21 cellular contexts compared by ENCODE assay signal in genomic region chr4:734951-735350, GRCh38. TPM values are rescaled to one million over a fixed set of nuclear protein-coding genes. Genes with fewer than 3 reads are reported as not detected.
DNase-seq lines count a peak whose midpoint lies in the region; ATAC-seq, FAIRE-seq and TF ChIP-seq lines count a peak whose summit lies in the region.
"Had no signal": no experiment of that assay in that cellular context is flagged by ENCODE, and none has a peak within 500 bp of the region (broad histone marks: within the 10 kb centered on the region; RNA-seq: fewer than 3 reads in every experiment).

No MANE protein-coding gene starts in this region.

- peak overlapping the region; percentile 3 for H2AK9ac ChIP-seq in IMR-90 (replicated peaks; ENCODE audit: low read depth, low read length, poor library complexity)

- in situ Hi-C loops in IMR-90 (cut with MboI; ENCODE audit: low sequenced_read_pairs): no loop called here

- H4K91ac ChIP-seq in IMR-90 (ENCODE audit: insufficient read depth, low read depth, low read length) (no peak overlapping the region), H1 (replicated peaks; ENCODE audit: insufficient read length, low read length) (no peak overlapping the region)

- H3K14ac ChIP-seq in IMR-90 (replicated peaks; ENCODE audit: low read depth, low read length): no peak overlapping the region
- no peak overlapping the region for H3K14ac ChIP-seq in H1 (ENCODE audit: insufficient read length)

- no peak for TF ChIP-seq POLR2A in IMR-90 (IDR thresholded peaks at IDR 0.05; ENCODE audit: low read depth, low read length)
- no peak for TF ChIP-seq POLR2A in H1 (IDR thresholded peaks at IDR 0.05; ENCODE audit: control extremely low read depth in 1 of 2, low read depth in 2 of 2, low read length in 2 of 2)

- intact Hi-C loops in Right ventricle myocardium superior (cut with DNase I): no loop called here
- intact Hi-C loops in left ventricle myocardium superior (cut with micrococcal nuclease): no loop called here
- intact Hi-C loops in IMR-90 (cut with micrococcal nuclease): no loop called here

- ATAC-seq in Right ventricle myocardium superior (ENCODE audit: poor library complexity) (no peak), left ventricle myocardium superior (no peak), IMR-90 (ENCODE audit: low read depth) (no peak), foreskin keratinocyte (no peak)
- ATAC-seq: A549; CD8-positive, alpha-beta T cell had no signal

- peak; percentile 30 for DNase-seq in Right ventricle myocardium superior
- no peak for DNase-seq in left ventricle myocardium superior
- no peak for DNase-seq in IMR-90
- no peak for DNase-seq in H1 (ENCODE audit: low read depth in 1 of 2, low spot score in 2 of 2)
- no peak for DNase-seq in foreskin keratinocyte
- DNase-seq in GOT3 (lab: John Stamatoyannopoulos, UW): no peak
- DNase-seq: AML-193; Caco-2; Calu3; CD4-positive, alpha-beta T cell; CD8-positive, alpha-beta T cell; DMS79 treated with DMSO at 0.1 percent for 48 hours; GF-D8 had no signal

- BruUV-seq in IMR-90 (replicated peaks; lab: Mats Ljungman, UMichigan): no TSS peak

- H4K8ac ChIP-seq in IMR-90 (ENCODE audit: low read depth in 2 of 2, low read length in 2 of 2) (no peak overlapping the region), H1 (ENCODE audit: extremely low read depth, insufficient read depth, low read length) (peak overlapping the region; percentile 25; the same call in 1 of the 2 replicates)

- H3K9ac ChIP-seq in IMR-90 (ENCODE audit: low read depth, low read length) (no peak overlapping the region), H1 (replicated peaks in 1 of 4; ENCODE audit: extremely low read depth in 1 of 4, low read depth in 3 of 4, low read length in 3 of 4) (no peak overlapping the region)
- H3K9ac ChIP-seq: BLaER1 treated with 17β-estradiol and CSF1 and Interleukin-3, amounts not matched to agents 10 nM and 100 nM had no signal

- H2AFZ ChIP-seq in IMR-90 (replicated peaks; ENCODE audit: low read length, poor library complexity) (no peak overlapping the region), H1 (ENCODE audit: low read length) (no peak overlapping the region)

- no peak for TF ChIP-seq EP300 in H1 (IDR thresholded peaks at IDR 0.05; ENCODE audit: borderline replicate concordance in 1 of 2, low read depth in 2 of 2, low read length in 2 of 2)

- TF ChIP-seq RAD21 in IMR-90 (IDR thresholded peaks at IDR 0.05; ENCODE audit: low read length): no peak
- no peak for TF ChIP-seq RAD21 in H1 (IDR thresholded peaks at IDR 0.05 in 1 of 2, conservative IDR thresholded peaks at IDR 0.05 in 1 of 2; ENCODE audit: low read depth in 2 of 2, low read length in 2 of 2)

- no peak overlapping the region for H3K4ac ChIP-seq in IMR-90 (ENCODE audit: low read depth, low read length)
- H3K4ac ChIP-seq in H1 (replicated peaks; ENCODE audit: insufficient read length, low read depth, low read length): no peak overlapping the region

- H3K9me1 ChIP-seq in IMR-90 (ENCODE audit: insufficient read depth, low read length): peaks cover 3% of the 10 kb centered on the region; the same call in 1 of the 2 replicates

- H3K18ac ChIP-seq in IMR-90 (ENCODE audit: low read depth, low read length): no peak overlapping the region
- no peak overlapping the region for H3K18ac ChIP-seq in H1 (ENCODE audit: extremely low read depth, low read length)

- H3K4me1 ChIP-seq in IMR-90 (ENCODE audit: control insufficient read depth, insufficient read depth, low read length): no peaks in the 10 kb centered on the region; the same call in 1 of the 2 replicates
- H3K4me1 ChIP-seq in H1 (replicated peaks in 1 of 4; ENCODE audit: control insufficient read depth in 3 of 4, insufficient read depth in 4 of 4, low read length in 3 of 4): no peaks in the 10 kb centered on the region
- H3K4me1 ChIP-seq in foreskin keratinocyte: no peaks in the 10 kb centered on the region
- H3K4me1 ChIP-seq: A549, Caco-2 had no signal

- POLR2A ChIA-PET in IMR-90 (lab: Charles Lee; ENCODE audit: unreplicated experiment): no interaction called here
- POLR2A ChIA-PET in H1 (lab: Charles Lee; ENCODE audit: partially characterized antibody): no interaction called here

- H3K36me3 ChIP-seq in IMR-90 (ENCODE audit: control insufficient read depth, insufficient read depth, low read length) (peaks cover 68% of the 10 kb centered on the region), H1 (ENCODE audit: control insufficient read depth in 2 of 4, insufficient read depth in 4 of 4, low read length in 3 of 4) (peaks cover 23 to 65% (median 40%) of the 10 kb centered on the region in 4 experiments)

- H2BK12ac ChIP-seq in H1 (ENCODE audit: low read depth, low read length): no peak overlapping the region

- H2BK5ac ChIP-seq in IMR-90 (ENCODE audit: low read depth, low read length, poor library complexity, severe bottlenecking) (no peak overlapping the region), H1 (ENCODE audit: low read depth, low read length) (no peak overlapping the region)

- no peak overlapping the region for H3K56ac ChIP-seq in IMR-90 (ENCODE audit: extremely low read depth, insufficient read depth, low read length)
- H3K56ac ChIP-seq in H1 (replicated peaks; ENCODE audit: insufficient read length, low read depth, low read length): no peak overlapping the region

- dilution Hi-C loops in IMR-90 (cut with HindIII; ENCODE audit: low sequenced_read_pairs, unreplicated experiment): no loop called here

- H3K27me3 ChIP-seq in IMR-90 (ENCODE audit: control insufficient read depth, insufficient read depth, low read length) (no peaks in the 10 kb centered on the region), H1 (replicated peaks in 1 of 4; ENCODE audit: control insufficient read depth in 3 of 4, extremely low read depth in 1 of 4, insufficient read depth in 3 of 4, low read length in 3 of 4) (no peaks in the 10 kb centered on the region), foreskin keratinocyte (no peaks in the 10 kb centered on the region)
- H3K27me3 ChIP-seq: BLaER1 treated with 17β-estradiol and CSF1 and Interleukin-3, amounts not matched to agents 10 nM and 100 nM had no signal

- TF ChIP-seq CTCF in IMR-90 (conservative IDR thresholded peaks at IDR 0.05; ENCODE audit: low read depth, low read length) (no peak), H1 (IDR thresholded peaks at IDR 0.05; ENCODE audit: control extremely low read depth in 1 of 3, insufficient read depth in 1 of 3, low read depth in 1 of 3, low read length in 3 of 3) (no peak), foreskin keratinocyte (conservative IDR thresholded peaks at IDR 0.05) (no peak)

- no peak overlapping the region for H3K4me3 ChIP-seq in IMR-90 (ENCODE audit: insufficient read depth, low read depth, low read length)
- no peak overlapping the region for H3K4me3 ChIP-seq in H1 (ENCODE audit: extremely low read depth in 1 of 4, insufficient read depth in 2 of 4, low read depth in 3 of 4, low read length in 4 of 4)
- H3K4me3 ChIP-seq: A549; BLaER1 treated with 17β-estradiol and CSF1 and Interleukin-3, amounts not matched to agents 10 nM and 100 nM had no signal

- H4K5ac ChIP-seq in IMR-90 (ENCODE audit: low read depth, low read length) (no peak overlapping the region), H1 (ENCODE audit: insufficient read length, low read depth, low read length) (no peak overlapping the region)

- no peaks in the 10 kb centered on the region for H3K9me3 ChIP-seq in IMR-90 (ENCODE audit: control insufficient read depth, insufficient read depth, low read length)
- H3K9me3 ChIP-seq in H1 (ENCODE audit: insufficient read depth in 2 of 2, low read depth in 1 of 2, low read length in 1 of 2): peaks cover 0 to 5% of the 10 kb centered on the region in 2 experiments; a peak in 1 of 4 replicates
- H3K9me3 ChIP-seq: A549, Caco-2 had no signal

- H2BK120ac ChIP-seq in IMR-90 (ENCODE audit: low read depth, low read length) (no peak overlapping the region), H1 (replicated peaks; ENCODE audit: low read depth, low read length) (no peak overlapping the region)

- H3K79me2 ChIP-seq in H1 (ENCODE audit: control insufficient read depth in 1 of 2, insufficient read depth in 2 of 2, low read length in 2 of 2): no peaks in the 10 kb centered on the region

- CTCF ChIA-PET in IMR-90 (lab: Yijun Ruan, JAX): no interaction called here
- CTCF ChIA-PET in H1 (lab: Charles Lee; ENCODE audit: partially characterized antibody): interaction anchor here (2.5 kb wide), 1 partner anchor 7 kb away, joined by 13 read pairs; no protein-coding TSS in a partner anchor

- H3K23ac ChIP-seq in IMR-90 (ENCODE audit: low read depth, low read length): no peak overlapping the region
- H3K23ac ChIP-seq in H1 (ENCODE audit: insufficient read length): no peak overlapping the region

- H2BK15ac ChIP-seq in IMR-90 (ENCODE audit: low read depth, low read length): no peak overlapping the region
- no peak overlapping the region for H2BK15ac ChIP-seq in H1 (ENCODE audit: low read length)

- H4K20me1 ChIP-seq in IMR-90 (ENCODE audit: insufficient read depth, low read length): peaks cover 16% of the 10 kb centered on the region; the same call in 1 of the 2 replicates
- H4K20me1 ChIP-seq in H1 (replicated peaks in 1 of 2; ENCODE audit: control insufficient read depth in 1 of 2, insufficient read depth in 2 of 2, low read length in 2 of 2): peaks cover 10 to 14% of the 10 kb centered on the region in 2 experiments

- no peak overlapping the region for H3K4me2 ChIP-seq in IMR-90 (ENCODE audit: low read depth, low read length)
- H3K4me2 ChIP-seq in H1 (ENCODE audit: insufficient read depth in 1 of 2, low read depth in 2 of 2, low read length in 2 of 2): no peak overlapping the region
- H3K4me2 ChIP-seq: A549; BLaER1 treated with 17β-estradiol and CSF1 and Interleukin-3, amounts not matched to agents 10 nM and 100 nM had no signal

- H2BK20ac ChIP-seq in IMR-90 (ENCODE audit: low read depth, low read length) (no peak overlapping the region), H1 (ENCODE audit: low read length) (no peak overlapping the region)

- 100% methylated on average over 2 of the region's 9 CpGs; no CpG with 5 or more reads in 1 of the 2 experiments for WGBS in IMR-90 (ENCODE audit: extremely low coverage in 2 of 2, insufficient read length in 1 of 2), 2 experiments
- 94% methylated on average over 9 of the region's 9 CpGs; no CpG with 5 or more reads in 1 of the 2 experiments for WGBS in H1 (ENCODE audit: extremely low coverage in 1 of 2, insufficient coverage in 1 of 2, insufficient read length in 1 of 2, insufficient replicate concordance in 2 of 2, low coverage in 1 of 2, low lambda C conversion rate in 2 of 2, missing lambda C conversion rate in 1 of 2), 2 experiments

- no peak overlapping the region for H3K27ac ChIP-seq in IMR-90 (ENCODE audit: insufficient read depth, low read length)
- no peak overlapping the region for H3K27ac ChIP-seq in H1 (ENCODE audit: low read depth, low read length)
- no peak overlapping the region for H3K27ac ChIP-seq in foreskin keratinocyte
- H3K27ac ChIP-seq: 22Rv1; A549; BLaER1 treated with 17β-estradiol and CSF1 and Interleukin-3, amounts not matched to agents 10 nM and 100 nM; C4-2B had no signal

- H2AK5ac ChIP-seq in IMR-90 (ENCODE audit: low read depth, low read length) (no peak overlapping the region), H1 (ENCODE audit: low read depth, low read length) (no peak overlapping the region)

- H3K23me2 ChIP-seq in H1 (ENCODE audit: low read depth, low read length): no peaks in the 10 kb centered on the region

- H3K79me1 ChIP-seq in IMR-90 (ENCODE audit: low read depth in 1 of 2, low read length in 2 of 2) (peaks cover 17 to 26% of the 10 kb centered on the region in 2 experiments), H1 (ENCODE audit: low read depth, low read length) (peaks cover 2% of the 10 kb centered on the region; the same call in 1 of the 2 replicates)

- no peak for FAIRE-seq in H1 (lab: Jason Lieb, UNC)
- FAIRE-seq: A549, D721Med, G401.6, GM12891, GM18507 had no signal

RNA-seq across cellular contexts. Expression of gene PCGF3, which starts 29.3 kb away (rescaled TPM):
- total RNA-seq in Right ventricle myocardium superior (20.8 TPM), left ventricle myocardium superior (20.9 TPM), IMR-90 (2012; rRNA removed) (40.0 and 45.0 TPM in 2 replicates), foreskin keratinocyte (38.7 and 42.4 TPM in 2 replicates)
- polyA plus RNA-seq in IMR-90 (2012; rRNA removed) (55.3 and 59.4 TPM in 2 replicates), H1 (2011; rRNA removed) (52.7 and 67.4 TPM in 2 replicates), foreskin keratinocyte (29.1 and 32.7 TPM in 2 replicates)
- polyA plus RNA-seq in IMR-90 (2012; cell fraction: cytosol; rRNA removed): 33.1 and 59.8 TPM in 2 replicates
- 190 and 236 TPM in 2 replicates for polyA plus RNA-seq in IMR-90 (2012; cell fraction: nucleus; rRNA removed; ENCODE audit: low replicate concordance)
- total RNA-seq in H1 (2021; fragmentation: NEBNext Ultra II Directional; extraction: Animal tissue kit (Norgen Biotek cat#: 25700)): 49.7 and 52.9 TPM in 2 replicates
- 59.3 TPM for polyA plus RNA-seq in H1 (2011; cell fraction: cytosol; rRNA removed)
- 236 TPM for polyA plus RNA-seq in H1 (2011; cell fraction: nucleus; rRNA removed)
- polyA plus RNA-seq in H1 (2012, experiment 1 of 2): 39.7 to 58.4 TPM (median 51.5 TPM) in 4 replicates
- 19.5 TPM for polyA plus RNA-seq in H1 (2012, experiment 2 of 2)
- 37.7 TPM for polyA plus RNA-seq in H1 (2013, experiment 1 of 2)
- polyA plus RNA-seq in H1 (2013, experiment 2 of 2): 33.4 TPM
- polyA minus RNA-seq in H1 (2011; rRNA and poly(A)+ RNA removed): 41.1 and 51.6 TPM in 2 replicates
- polyA minus RNA-seq in H1 (2011; cell fraction: cytosol; rRNA and poly(A)+ RNA removed): 50.2 TPM
- 73.3 TPM for polyA minus RNA-seq in H1 (2011; cell fraction: nucleus; rRNA and poly(A)+ RNA removed)

RNA-seq across cellular contexts. Expression of gene SLC49A3, which starts 46.0 kb away (rescaled TPM):
- total RNA-seq in Right ventricle myocardium superior (14.6 TPM), left ventricle myocardium superior (12.6 TPM), IMR-90 (2012; rRNA removed) (under 0.01 TPM in 2 replicates), foreskin keratinocyte (0.07 and 0.11 TPM in 2 replicates)
- polyA plus RNA-seq in IMR-90 (2012; rRNA removed) (0.32 and 0.36 TPM in 2 replicates), H1 (2011; rRNA removed) (5.0 and 6.7 TPM in 2 replicates), foreskin keratinocyte (0.06 and 0.11 TPM in 2 replicates)
- polyA plus RNA-seq in IMR-90 (2012; cell fraction: cytosol; rRNA removed): 0.09 and 0.27 TPM in 2 replicates
- 0.54 and 1.4 TPM in 2 replicates for polyA plus RNA-seq in IMR-90 (2012; cell fraction: nucleus; rRNA removed; ENCODE audit: low replicate concordance)
- 5.7 and 8.8 TPM in 2 replicates for total RNA-seq in H1 (2021; fragmentation: NEBNext Ultra II Directional; extraction: Animal tissue kit (Norgen Biotek cat#: 25700))
- 5.4 TPM for polyA plus RNA-seq in H1 (2011; cell fraction: cytosol; rRNA removed)
- polyA plus RNA-seq in H1 (2011; cell fraction: nucleus; rRNA removed): 16.0 TPM
- polyA plus RNA-seq in H1 (2012, experiment 1 of 2): 2.3 to 6.0 TPM (median 5.7 TPM) in 4 replicates
- 3.0 TPM for polyA plus RNA-seq in H1 (2012, experiment 2 of 2)
- 2.3 TPM for polyA plus RNA-seq in H1 (2013, experiment 1 of 2)
- polyA plus RNA-seq in H1 (2013, experiment 2 of 2): 1.9 TPM
- polyA minus RNA-seq in H1 (2011; rRNA and poly(A)+ RNA removed): 0.98 and 2.7 TPM in 2 replicates
- 2.9 TPM for polyA minus RNA-seq in H1 (2011; cell fraction: cytosol; rRNA and poly(A)+ RNA removed)
- polyA minus RNA-seq in H1 (2011; cell fraction: nucleus; rRNA and poly(A)+ RNA removed): 9.7 TPM
